Comparison of ENCODE assay signal across 19 cellular contexts in the genomic region with DNA sequence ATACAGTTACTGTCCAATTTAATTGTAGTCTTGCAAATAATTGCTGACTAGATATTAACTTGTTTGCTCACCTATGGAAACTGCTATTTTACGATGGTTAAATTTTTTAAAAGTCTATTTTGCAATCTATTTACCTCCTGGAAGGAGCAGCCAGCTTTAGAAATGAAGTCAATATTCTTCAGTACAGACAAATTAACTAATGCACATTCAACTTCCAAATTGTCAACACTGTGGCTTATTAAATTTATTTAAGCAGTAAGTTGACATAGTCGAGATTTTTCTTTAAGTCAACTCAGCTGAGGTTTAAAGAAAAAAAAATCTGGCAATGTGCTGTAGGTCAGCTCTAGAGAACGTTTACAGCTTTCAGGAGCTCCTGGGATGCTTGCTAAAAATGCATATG.
DNase-seq lines count a peak whose midpoint lies in the region; ATAC-seq, FAIRE-seq and TF ChIP-seq lines count a peak whose summit lies in the region.
"Had no signal": no experiment of that assay in that cellular context is flagged by ENCODE, and none has a peak within 500 bp of the region (broad histone marks: within the 10 kb centered on the region; RNA-seq: fewer than 3 reads in every experiment).

No MANE protein-coding gene starts in this region.

- TF ChIP-seq RAD21 in HepG2 (CRISPR knock-in tag; IDR thresholded peaks at IDR 0.05): no peak

- no peak for FAIRE-seq in HepG2 (lab: Jason Lieb, UNC)
- FAIRE-seq: A549, D721Med, GM12892 had no signal

- ATAC-seq in HepG2: no peak
- ATAC-seq: A549; CD8-positive, alpha-beta T cell; GM23338 had no signal

- H2AFZ ChIP-seq in HepG2 (ENCODE audit: low read length) (no peak overlapping the region), hepatocyte (no peak overlapping the region)
- H2AFZ ChIP-seq: GM23338 had no signal

- H4K20me1 ChIP-seq in HepG2 (ENCODE audit: insufficient read depth, low read length) (no peaks in the 10 kb centered on the region), hepatocyte (ENCODE audit: insufficient read depth, poor library complexity, severe bottlenecking) (no peaks in the 10 kb centered on the region)

- H3K79me2 ChIP-seq in HepG2 (ENCODE audit: insufficient read depth, low read length) (no peaks in the 10 kb centered on the region), hepatocyte (no peaks in the 10 kb centered on the region)

- no peak for TF ChIP-seq CTCF in LNCaP clone FGC (IDR thresholded peaks at IDR 0.05; ENCODE audit: control insufficient read depth, extremely low read depth, insufficient read depth)
- TF ChIP-seq CTCF in HepG2 (CRISPR knock-in tag; IDR thresholded peaks at IDR 0.05): no peak
- TF ChIP-seq CTCF in hepatocyte (IDR thresholded peaks at IDR 0.05; ENCODE audit: poor library complexity): no peak

- POLR2A ChIA-PET in HepG2 (lab: Yijun Ruan, JAX): no interaction called here

- 90% methylated on average over 3 of the region's 3 CpGs for WGBS in HepG2 (ENCODE audit: low lambda C conversion rate)
- WGBS in hepatocyte (ENCODE audit: low lambda C conversion rate, missing lambda C conversion rate): 83% methylated on average over 3 of the region's 3 CpGs

- intact Hi-C loops in HepG2 (cut with micrococcal nuclease; ENCODE audit: unreplicated experiment) (no loop called here), cardiac septum (cut with DNase I) (no loop called here)

- H3K9me2 ChIP-seq in hepatocyte (replicated peaks; ENCODE audit: insufficient read depth): no peaks in the 10 kb centered on the region

- in situ Hi-C loops in HepG2 (cut with HindIII; ENCODE audit: extremely low pct_ligation_motif_present, low pct_unique_long_range_greater_than_20kb): no loop called here

- no peak overlapping the region for H3K4me3 ChIP-seq in LNCaP clone FGC (ENCODE audit: low read depth, low read length)
- H3K4me3 ChIP-seq in HepG2 (replicated peaks in 1 of 3; ENCODE audit: insufficient read depth in 1 of 3, low read depth in 2 of 3, low read length in 3 of 3): no peak overlapping the region
- H3K4me3 ChIP-seq in hepatocyte: no peak overlapping the region
- H3K4me3 ChIP-seq: A549, GM23338 had no signal

- no TSS peak for BruUV-seq in HepG2 (replicated peaks; lab: Mats Ljungman, UMichigan)

- H3K4me2 ChIP-seq in HepG2 (ENCODE audit: low read depth, low read length): no peak overlapping the region
- H3K4me2 ChIP-seq in hepatocyte: no peak overlapping the region
- H3K4me2 ChIP-seq: A549, GM23338 had no signal

- TF ChIP-seq EP300 in HepG2 (IDR thresholded peaks at IDR 0.05; ENCODE audit: low read depth in 2 of 2, low read length in 2 of 2) (no peak), HepG2 (CRISPR knock-in tag; IDR thresholded peaks at IDR 0.05; ENCODE audit: borderline replicate concordance) (no peak)

- H3K9ac ChIP-seq in HepG2 (ENCODE audit: insufficient read depth, low read depth, low read length): no peak overlapping the region

- H3K9me3 ChIP-seq in HepG2 (ENCODE audit: low read length) (no peaks in the 10 kb centered on the region), hepatocyte (ENCODE audit: low read depth) (no peaks in the 10 kb centered on the region)
- H3K9me3 ChIP-seq: BE2C had no signal

- H3K27me3 ChIP-seq in HepG2 (ENCODE audit: control insufficient read depth in 1 of 2, insufficient read depth in 2 of 2, low read length in 2 of 2) (no peaks in the 10 kb centered on the region), hepatocyte (no peaks in the 10 kb centered on the region)
- H3K27me3 ChIP-seq: BE2C had no signal

- H3K4me1 ChIP-seq in HepG2 (ENCODE audit: insufficient read depth, low read length) (no peaks in the 10 kb centered on the region), hepatocyte (ENCODE audit: insufficient read depth) (no peaks in the 10 kb centered on the region)
- H3K4me1 ChIP-seq: A549, BE2C had no signal

- H3K36me3 ChIP-seq in HepG2 (replicated peaks in 1 of 2; ENCODE audit: control insufficient read depth in 1 of 2, insufficient read depth in 2 of 2, low read length in 2 of 2) (peaks cover 9 to 40% of the 10 kb centered on the region in 2 experiments), hepatocyte (replicated peaks; ENCODE audit: insufficient read depth, low read depth) (no peaks in the 10 kb centered on the region)
- H3K36me3 ChIP-seq: BE2C had no signal

- H3K27ac ChIP-seq in HepG2 (ENCODE audit: extremely low read length, insufficient read depth, low read length): no peak overlapping the region
- no peak overlapping the region for H3K27ac ChIP-seq in hepatocyte
- H3K27ac ChIP-seq: A549, C4-2B, HL-60 had no signal

- no peak for TF ChIP-seq POLR2A in HepG2 (IDR thresholded peaks at IDR 0.05; ENCODE audit: insufficient read depth in 1 of 2, low read depth in 2 of 2, low read length in 2 of 2)

- DNase-seq in LNCaP clone FGC (ENCODE audit: low read depth) (peak; percentile 97), NCI-H1417 treated with DMSO at 0.1 percent for 48 hours (lab: John Stamatoyannopoulos, UW) (peak; percentile 43), NCI-H774 (lab: John Stamatoyannopoulos, UW) (peak; percentile 22), HepG2 (ENCODE audit: low spot score) (no peak), hepatocyte (ENCODE audit: low spot score) (no peak), cardiac septum (ENCODE audit: low spot score) (no peak)
- DNase-seq: BE2C; CD8-positive, alpha-beta T cell; COR-L47; DMS153; DMS79 treated with DMSO at 0.1 percent for 48 hours; EL; H7 had no signal

- CTCF ChIA-PET in HepG2 (lab: Yijun Ruan, JAX; ENCODE audit: low intra/inter-chr PET ratio, low total read pairs): no interaction called here

TF ChIP-seq in HepG2, 621 proteins besides CTCF, POLR2A, EP300 and RAD21:
- TF ChIP-seq U2AF1 (optimal IDR thresholded peaks at IDR 0.05; ENCODE audit: low read depth, low read length): no peak
- no peak for TF ChIP-seq EEA1 (CRISPR knock-in tag; IDR thresholded peaks at IDR 0.05; ENCODE audit: borderline replicate concordance)
- no peak for TF ChIP-seq ZNF484 (CRISPR knock-in tag; IDR thresholded peaks at IDR 0.05; ENCODE audit: borderline replicate concordance, low read depth)
- TF ChIP-seq RBM39 (IDR thresholded peaks at IDR 0.05; ENCODE audit: low read depth, low read length, poor library complexity, severe bottlenecking): no peak
- TF ChIP-seq, protein P1, sequence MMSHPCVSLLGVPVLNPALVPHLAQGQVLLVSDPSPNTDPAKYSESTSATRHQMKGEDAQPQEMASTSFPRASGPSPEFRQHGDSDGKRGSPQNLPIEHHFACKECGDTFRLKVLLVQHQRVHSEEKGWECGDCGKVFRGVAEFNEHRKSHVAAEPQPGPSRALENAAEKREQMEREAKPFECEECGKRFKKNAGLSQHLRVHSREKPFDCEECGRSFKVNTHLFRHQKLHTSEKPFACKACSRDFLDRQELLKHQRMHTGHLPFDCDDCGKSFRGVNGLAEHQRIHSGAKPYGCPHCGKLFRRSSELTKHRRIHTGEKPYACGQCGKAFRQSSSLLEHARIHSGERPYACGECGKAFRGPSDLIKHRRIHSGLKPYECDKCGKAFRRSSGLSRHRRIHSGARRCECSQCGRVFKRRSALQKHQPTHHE (CRISPR knock-in tag; IDR thresholded peaks at IDR 0.05; ENCODE audit: borderline replicate concordance): no peak
- peak in 1 of 2 experiments; percentile 35; a peak in 1 of 4 replicates for TF ChIP-seq MAFK (conservative IDR thresholded peaks at IDR 0.05 in 1 of 2, IDR thresholded peaks at IDR 0.05 in 1 of 2; ENCODE audit: low read length in 2 of 2)
- no peak for TF ChIP-seq ATF7-NPFF (CRISPR knock-in tag; IDR thresholded peaks at IDR 0.05; ENCODE audit: low read depth)
- TF ChIP-seq NR3C1 (CRISPR knock-in tag; IDR thresholded peaks at IDR 0.05): no peak
- no peak for TF ChIP-seq ARNT (IDR thresholded peaks at IDR 0.05)
- no peak for TF ChIP-seq EED (CRISPR knock-in tag; IDR thresholded peaks at IDR 0.05)
- TF ChIP-seq, protein P2, sequence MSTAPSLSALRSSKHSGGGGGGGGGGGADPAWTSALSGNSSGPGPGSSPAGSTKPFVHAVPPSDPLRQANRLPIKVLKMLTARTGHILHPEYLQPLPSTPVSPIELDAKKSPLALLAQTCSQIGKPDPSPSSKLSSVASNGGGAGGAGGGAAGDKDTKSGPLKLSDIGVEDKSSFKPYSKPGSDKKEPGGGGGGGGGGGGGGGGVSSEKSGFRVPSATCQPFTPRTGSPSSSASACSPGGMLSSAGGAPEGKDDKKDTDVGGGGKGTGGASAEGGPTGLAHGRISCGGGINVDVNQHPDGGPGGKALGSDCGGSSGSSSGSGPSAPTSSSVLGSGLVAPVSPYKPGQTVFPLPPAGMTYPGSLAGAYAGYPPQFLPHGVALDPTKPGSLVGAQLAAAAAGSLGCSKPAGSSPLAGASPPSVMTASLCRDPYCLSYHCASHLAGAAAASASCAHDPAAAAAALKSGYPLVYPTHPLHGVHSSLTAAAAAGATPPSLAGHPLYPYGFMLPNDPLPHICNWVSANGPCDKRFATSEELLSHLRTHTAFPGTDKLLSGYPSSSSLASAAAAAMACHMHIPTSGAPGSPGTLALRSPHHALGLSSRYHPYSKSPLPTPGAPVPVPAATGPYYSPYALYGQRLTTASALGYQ (CRISPR knock-in tag; IDR thresholded peaks at IDR 0.05): no peak
- no peak for TF ChIP-seq ZNF367 (CRISPR knock-in tag; IDR thresholded peaks at IDR 0.05; ENCODE audit: borderline replicate concordance)
- 0 out of 2 replicates have a peak, but pooled peaks have one; percentile 4 for TF ChIP-seq MAFF (IDR thresholded peaks at IDR 0.05; ENCODE audit: low read depth, low read length)
- no peak for TF ChIP-seq RFX3 (CRISPR knock-in tag; IDR thresholded peaks at IDR 0.05)
- TF ChIP-seq MBNL3 (CRISPR knock-in tag; conservative IDR thresholded peaks at IDR 0.05): no peak

Comparison
In these comparisons a context has a peak if more than half of its experiments do, and no peak if none do; other contexts are left out.
1. DNase-seq: peak in LNCaP clone FGC (single experiment), NCI-H1417 treated with DMSO at 0.1 percent for 48 hours (single experiment) and NCI-H774 (single experiment); none in HepG2 (single experiment), hepatocyte (single experiment) and cardiac septum (single experiment).